In genomic region chr2:208042041-208042440, GRCh38 we compare ENCODE assay signal across 19 cellular contexts. TPM values are rescaled to one million over a fixed set of nuclear protein-coding genes. Genes with fewer than 3 reads are reported as not detected.
DNase-seq lines count a peak whose midpoint lies in the region; ATAC-seq and TF ChIP-seq lines count a peak whose summit lies in the region.
"Had no signal": no experiment of that assay in that cellular context is flagged by ENCODE, and none has a peak within 500 bp of the region (broad histone marks: within the 10 kb centered on the region; RNA-seq: fewer than 3 reads in every experiment).

No MANE protein-coding gene starts in this region.

- TF ChIP-seq CTCF in HFFc6 (IDR thresholded peaks at IDR 0.05) (no peak), foreskin fibroblast (IDR thresholded peaks at IDR 0.05; ENCODE audit: low read depth, low read length) (no peak), upper lobe of right lung (IDR thresholded peaks at IDR 0.05) (no peak)

- DNase-seq in A172 (ENCODE audit: low spot score), result peak; percentile 33
- peak; percentile 31 for DNase-seq in HFFc6
- peak; percentile 33 for DNase-seq in amniotic epithelial cell (ENCODE audit: low read depth)
- DNase-seq in foreskin fibroblast, result peak; percentile 34 to 61
- DNase-seq in NCI-H345 (lab: John Stamatoyannopoulos, UW), result no peak
- DNase-seq in upper lobe of right lung, result no peak
- DNase-seq in activated T-cell treated with anti-CD3 and anti-CD28 coated beads for 4 hours, result no peak
- no peak for DNase-seq in DMS79 treated with DMSO at 0.1 percent for 48 hours (lab: John Stamatoyannopoulos, UW)
- DNase-seq: activated CD4-positive, alpha-beta T cell treated with anti-CD3 and anti-CD28 coated beads, Interleukin-2, amount 10 ng/mL, durations not matched to agents 24 days and 14 days; activated CD8-positive, alpha-beta memory T cell treated with anti-CD3 and anti-CD28 coated beads, Interleukin-2, amount 50 U/mL, for 48 hours; body of pancreas; CD4-positive, alpha-beta memory T cell; head of caudate nucleus; NCI-H2081 treated with DMSO at 0.1 percent for 48 hours; NCI-H526; stimulated activated naive CD8-positive, alpha-beta T cell treated with anti-CD3 and anti-CD28 coated beads, Interleukin-15, Interleukin-2, amounts not matched to agents 100 U/mL and 50 U/mL, for 24 hours had no signal

- H3K4me1 ChIP-seq in upper lobe of right lung, result no peaks in the 10 kb centered on the region
- H3K4me1 ChIP-seq: A549, body of pancreas, SJSA1 had no signal

- intact Hi-C loops in upper lobe of right lung (cut with DNase I), result no loop called here

- ATAC-seq in upper lobe of right lung, result no peak
- ATAC-seq: A549; body of pancreas; stimulated activated naive CD8-positive, alpha-beta T cell treated with anti-CD3 and anti-CD28 coated beads, Interleukin-15, Interleukin-2, amounts not matched to agents 100 U/mL and 50 U/mL, for 24 hours had no signal

- H3K4me1 Mint-ChIP-seq in HFFc6 (ENCODE audit: low read depth), result peaks cover 54% of the 10 kb centered on the region
- H3K4me1 Mint-ChIP-seq: CD4-positive, alpha-beta memory T cell had no signal

- H3K27ac ChIP-seq in upper lobe of right lung, result no peak overlapping the region
- H3K27ac ChIP-seq: A549, body of pancreas, SJSA1 had no signal

- H3K4me3 ChIP-seq in foreskin fibroblast (ENCODE audit: low read depth in 1 of 2, low read length in 2 of 2) (no peak overlapping the region), upper lobe of right lung (no peak overlapping the region)
- H3K4me3 ChIP-seq: A549, body of pancreas, SJSA1 had no signal

- no peaks in the 10 kb centered on the region for H3K36me3 ChIP-seq in upper lobe of right lung
- H3K36me3 ChIP-seq: SJSA1 had no signal

- H3K9me3 ChIP-seq in upper lobe of right lung, result no peaks in the 10 kb centered on the region
- H3K9me3 ChIP-seq: A549, body of pancreas, SJSA1 had no signal

- no peak overlapping the region for H3K4me3 Mint-ChIP-seq in HFFc6
- H3K4me3 Mint-ChIP-seq: activated CD4-positive, alpha-beta T cell treated with anti-CD3 and anti-CD28 coated beads, Interleukin-2, amount 10 ng/mL, durations not matched to agents 24 days and 14 days; CD4-positive, alpha-beta memory T cell; dendritic cell treated with granulocyte-macrophage colony-stimulating factor and Interleukin-4, amounts not matched to agents 40 ng/mL and 50 ng/mL, for 4 days had no signal

- H3K27me3 ChIP-seq in upper lobe of right lung, result no peaks in the 10 kb centered on the region
- H3K27me3 ChIP-seq: body of pancreas, SJSA1 had no signal

- H3K36me3 Mint-ChIP-seq in HFFc6 (ENCODE audit: low read depth), result no peaks in the 10 kb centered on the region
- H3K36me3 Mint-ChIP-seq: CD4-positive, alpha-beta memory T cell had no signal

- H3K9me3 Mint-ChIP-seq in HFFc6, result no peaks in the 10 kb centered on the region
- H3K9me3 Mint-ChIP-seq: activated CD4-positive, alpha-beta T cell treated with anti-CD3 and anti-CD28 coated beads, Interleukin-2, amount 10 ng/mL, durations not matched to agents 24 days and 14 days; CD4-positive, alpha-beta memory T cell; dendritic cell treated with granulocyte-macrophage colony-stimulating factor and Interleukin-4, amounts not matched to agents 40 ng/mL and 50 ng/mL, for 4 days had no signal

- no peak overlapping the region for H3K27ac Mint-ChIP-seq in HFFc6
- H3K27ac Mint-ChIP-seq: activated CD4-positive, alpha-beta T cell treated with anti-CD3 and anti-CD28 coated beads, Interleukin-2, amount 10 ng/mL, durations not matched to agents 24 days and 14 days; CD4-positive, alpha-beta memory T cell; dendritic cell treated with granulocyte-macrophage colony-stimulating factor and Interleukin-4, amounts not matched to agents 40 ng/mL and 50 ng/mL, for 4 days had no signal

- H3K27me3 Mint-ChIP-seq in HFFc6 (ENCODE audit: insufficient read depth), result no peaks in the 10 kb centered on the region; the same call in 1 of the 2 replicates
- H3K27me3 Mint-ChIP-seq: dendritic cell treated with granulocyte-macrophage colony-stimulating factor and Interleukin-4, amounts not matched to agents 40 ng/mL and 50 ng/mL, for 4 days had no signal

RNA-seq across cellular contexts. Expression of gene PLEKHM3, which starts 16.7 kb away (rescaled TPM):
- 3.5 and 4.9 TPM in 2 replicates for total RNA-seq in A172 (2014; rRNA removed; shearing (Covaris generic))
- 1 to 10 TPM; 6.4 to 8.2 (median 7.2) TPM for total RNA-seq in HFFc6 (2021; fragmentation: NEBNext Ultra II Directional; extraction: Animal tissue kit (Norgen Biotek cat#: 25700))
- 24.5 TPM for total RNA-seq in upper lobe of right lung

Comparison
In these comparisons a context has a peak if more than half of its experiments do, and no peak if none do; other contexts are left out.
1. DNase-seq: peak in A172 (single experiment), HFFc6 (single experiment), amniotic epithelial cell (single experiment) and foreskin fibroblast (2 of 2); none in NCI-H345 (single experiment), upper lobe of right lung (single experiment), activated T-cell treated with anti-CD3 and anti-CD28 coated beads for 4 hours (single experiment) and DMS79 treated with DMSO at 0.1 percent for 48 hours (single experiment).